In the genomic region with DNA sequence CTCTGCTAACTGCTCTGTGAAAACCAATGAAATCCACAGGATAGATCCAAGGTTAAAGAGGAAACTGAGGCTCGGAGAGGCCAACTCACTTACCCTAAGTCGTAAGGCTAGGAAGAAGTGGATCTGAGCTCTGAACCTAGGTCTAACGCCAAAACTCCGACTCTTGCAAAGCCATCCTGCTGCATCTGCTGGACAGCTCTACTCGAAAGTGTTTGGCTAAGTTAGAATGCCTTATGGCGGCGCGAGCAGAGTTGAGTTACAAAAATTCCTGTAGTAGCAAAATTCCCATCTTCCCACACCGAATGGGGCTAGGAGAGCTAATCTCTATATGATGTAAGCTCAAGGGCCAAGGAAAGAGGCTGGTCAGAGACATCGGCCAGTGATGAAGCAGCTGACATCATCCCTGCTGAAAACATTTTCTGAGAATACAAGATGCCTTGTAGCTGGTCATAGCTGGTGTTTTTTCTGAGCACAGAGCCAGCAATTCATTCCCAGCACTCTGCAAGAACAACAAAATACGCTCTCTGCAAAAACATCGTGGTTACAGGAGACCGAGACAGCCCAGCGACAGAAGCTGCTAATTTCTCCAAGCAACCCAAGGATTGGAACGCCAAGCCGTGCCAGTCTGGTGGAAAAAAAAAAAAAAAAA, we compare ENCODE assay signal across 1 cellular context.
TF ChIP-seq lines count a peak whose summit lies in the region.

No MANE protein-coding gene starts in this region.

TF ChIP-seq in HepG2, 621 proteins besides CTCF, POLR2A, EP300 and RAD21:
- TF ChIP-seq CCAR2 (optimal IDR thresholded peaks at IDR 0.05; ENCODE audit: low read depth, low read length) (peak; percentile 7), MEIS2 (CRISPR knock-in tag; IDR thresholded peaks at IDR 0.05) (0 out of 2 replicates have a peak, but pooled peaks have one; percentile 24), DPF2 (CRISPR knock-in tag; IDR thresholded peaks at IDR 0.05; ENCODE audit: borderline replicate concordance, low read depth) (no peak), CENPX (CRISPR knock-in tag; IDR thresholded peaks at IDR 0.05) (no peak), ZNF562 (CRISPR knock-in tag; IDR thresholded peaks at IDR 0.05; ENCODE audit: borderline replicate concordance) (no peak), REST (IDR thresholded peaks at IDR 0.05; ENCODE audit: borderline replicate concordance in 1 of 2, low read depth in 1 of 2, low read length in 2 of 2) (peak in 1 of 2 experiments; percentile 80; a peak in 2 of 4 replicates), NFRKB (IDR thresholded peaks at IDR 0.05) (no peak), SMC3 (IDR thresholded peaks at IDR 0.05; ENCODE audit: low read length) (no peak), ZNF674 (CRISPR knock-in tag; IDR thresholded peaks at IDR 0.05; ENCODE audit: low read depth) (peak; percentile 55; the same call in 1 of the 2 replicates), ZNF574 (CRISPR knock-in tag; IDR thresholded peaks at IDR 0.05) (peak; percentile 9; the same call in 1 of the 2 replicates), MTA3 (CRISPR knock-in tag; IDR thresholded peaks at IDR 0.05) (no peak), GABPA (IDR thresholded peaks at IDR 0.05; ENCODE audit: low read depth, low read length) (no peak), GABPA (CRISPR knock-in tag; IDR thresholded peaks at IDR 0.05; ENCODE audit: low read depth) (no peak), SALL2 (CRISPR knock-in tag; IDR thresholded peaks at IDR 0.05) (peak; percentile 44; the same call in 1 of the 2 replicates), DR1 (CRISPR knock-in tag; IDR thresholded peaks at IDR 0.05) (no peak), ZNF543 (CRISPR knock-in tag; IDR thresholded peaks at IDR 0.05) (no peak), MIER2 (CRISPR knock-in tag; IDR thresholded peaks at IDR 0.05) (0 out of 2 replicates have a peak, but pooled peaks have one; percentile 17)
- TF ChIP-seq, protein P1, sequence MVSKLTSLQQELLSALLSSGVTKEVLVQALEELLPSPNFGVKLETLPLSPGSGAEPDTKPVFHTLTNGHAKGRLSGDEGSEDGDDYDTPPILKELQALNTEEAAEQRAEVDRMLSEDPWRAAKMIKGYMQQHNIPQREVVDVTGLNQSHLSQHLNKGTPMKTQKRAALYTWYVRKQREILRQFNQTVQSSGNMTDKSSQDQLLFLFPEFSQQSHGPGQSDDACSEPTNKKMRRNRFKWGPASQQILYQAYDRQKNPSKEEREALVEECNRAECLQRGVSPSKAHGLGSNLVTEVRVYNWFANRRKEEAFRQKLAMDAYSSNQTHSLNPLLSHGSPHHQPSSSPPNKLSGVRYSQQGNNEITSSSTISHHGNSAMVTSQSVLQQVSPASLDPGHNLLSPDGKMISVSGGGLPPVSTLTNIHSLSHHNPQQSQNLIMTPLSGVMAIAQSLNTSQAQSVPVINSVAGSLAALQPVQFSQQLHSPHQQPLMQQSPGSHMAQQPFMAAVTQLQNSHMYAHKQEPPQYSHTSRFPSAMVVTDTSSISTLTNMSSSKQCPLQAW (CRISPR knock-in tag; IDR thresholded peaks at IDR 0.05) = no peak
